Comparison of ENCODE assay signal across 19 cellular contexts in the genomic region with DNA sequence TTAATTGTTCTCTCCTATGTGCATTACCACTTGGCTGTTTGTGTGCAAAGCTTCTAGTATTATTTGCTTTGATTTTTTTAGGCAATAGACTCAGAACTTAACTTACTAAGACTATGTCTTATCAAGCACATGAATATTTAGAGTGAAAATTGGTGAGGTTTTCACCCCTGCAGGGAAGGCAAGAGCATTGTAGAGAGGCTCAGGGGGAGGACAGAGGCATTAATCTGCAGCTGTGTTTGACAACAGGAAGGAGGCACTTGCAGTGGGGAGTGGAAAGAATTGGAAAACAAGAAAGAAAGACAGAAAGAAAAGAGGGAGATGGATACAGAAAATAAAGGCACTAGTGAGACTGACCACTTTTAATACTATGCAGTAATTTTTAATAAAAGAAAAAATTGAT.
"Had no signal": no experiment of that assay in that cellular context is flagged by ENCODE, and none has a peak within 500 bp of the region (broad histone marks: within the 10 kb centered on the region; RNA-seq: fewer than 3 reads in every experiment).

No MANE protein-coding gene starts in this region.

- H3K27me3 Mint-ChIP-seq: activated B cell treated with CpG ODN at 0.5 μM for 24 hours had no signal

- H3K27ac ChIP-seq: coronary artery, esophagus squamous epithelium, lower lobe of right lung, pancreas, transverse colon had no signal

- H3K9me3 Mint-ChIP-seq: activated B cell treated with CpG ODN at 0.5 μM for 24 hours had no signal

- H3K27ac Mint-ChIP-seq: activated B cell treated with CpG ODN at 0.5 μM for 24 hours; activated CD8-positive, alpha-beta T cell treated with anti-CD3 and anti-CD28 coated beads, Interleukin-2, amount 10 ng/mL, durations not matched to agents 7 days and 5 days; activated T-cell treated with anti-CD3 and anti-CD28 coated beads, Interleukin-2, amount 50 U/mL, for 72 hours; mesothelial cell of epicardium had no signal

- H3K36me3 ChIP-seq: esophagus squamous epithelium, lower lobe of right lung, pancreas, transverse colon had no signal

- H3K9me3 ChIP-seq: esophagus squamous epithelium, lower lobe of right lung, transverse colon had no signal

- ATAC-seq: activated CD8-positive, alpha-beta T cell treated with anti-CD3 and anti-CD28 coated beads, Interleukin-2, amount 10 ng/mL, durations not matched to agents 7 days and 5 days; activated naive CD4-positive, alpha-beta T cell treated with anti-CD3 and anti-CD28 coated beads, Interleukin-2, amount 50 U/mL, for 72 hours; activated T-cell treated with anti-CD3 and anti-CD28 coated beads, Interleukin-2, amount 50 U/mL, for 72 hours; lower lobe of right lung; pancreas; sciatic nerve; stimulated activated naive CD8-positive, alpha-beta T cell treated with anti-CD3 and anti-CD28 coated beads, Interleukin-15, Interleukin-2, amounts not matched to agents 100 U/mL and 50 U/mL, for 24 hours had no signal

- H3K36me3 Mint-ChIP-seq: activated naive CD4-positive, alpha-beta T cell treated with anti-CD3 and anti-CD28 coated beads, Interleukin-2, amount 50 U/mL, for 72 hours; mesothelial cell of epicardium had no signal

- H3K27me3 ChIP-seq: esophagus squamous epithelium, pancreas, transverse colon had no signal

- H3K4me1 ChIP-seq: esophagus squamous epithelium, lower lobe of right lung, pancreas, transverse colon had no signal

- DNase-seq: activated B cell treated with CpG ODN at 0.5 μM for 24 hours; activated CD4-positive, alpha-beta T cell treated with anti-CD3 and anti-CD28 coated beads for 48 hours; activated CD8-positive, alpha-beta memory T cell treated with anti-CD3 and anti-CD28 coated beads, Interleukin-2, amount 50 U/mL, for 4 hours; activated CD8-positive, alpha-beta T cell treated with anti-CD3 and anti-CD28 coated beads, Interleukin-2, amount 10 ng/mL, durations not matched to agents 7 days and 5 days; activated gamma-delta T cell; activated T-cell treated with anti-CD3 and anti-CD28 coated beads, Interleukin-2, amount 50 U/mL, for 72 hours; central memory CD4-positive, alpha-beta T cell; effector CD4-positive, alpha-beta T cell; esophagus squamous epithelium; hippocampal formation; kidney glomerular epithelial cell; lower lobe of right lung; pancreas; stimulated activated naive CD8-positive, alpha-beta T cell treated with anti-CD3 and anti-CD28 coated beads, Interleukin-15, Interleukin-2, amounts not matched to agents 100 U/mL and 50 U/mL, for 24 hours; transverse colon had no signal

- H3K4me1 Mint-ChIP-seq: activated B cell treated with CpG ODN at 0.5 μM for 24 hours had no signal

- H3K4me3 ChIP-seq: coronary artery, esophagus squamous epithelium, lower lobe of right lung, pancreas, transverse colon had no signal

- H3K4me3 Mint-ChIP-seq: activated B cell treated with CpG ODN at 0.5 μM for 24 hours; activated CD8-positive, alpha-beta T cell treated with anti-CD3 and anti-CD28 coated beads, Interleukin-2, amount 10 ng/mL, durations not matched to agents 7 days and 5 days; activated T-cell treated with anti-CD3 and anti-CD28 coated beads, Interleukin-2, amount 50 U/mL, for 72 hours; mesothelial cell of epicardium had no signal
